ENCODE assay signal across 10 cellular contexts in the genomic region with DNA sequence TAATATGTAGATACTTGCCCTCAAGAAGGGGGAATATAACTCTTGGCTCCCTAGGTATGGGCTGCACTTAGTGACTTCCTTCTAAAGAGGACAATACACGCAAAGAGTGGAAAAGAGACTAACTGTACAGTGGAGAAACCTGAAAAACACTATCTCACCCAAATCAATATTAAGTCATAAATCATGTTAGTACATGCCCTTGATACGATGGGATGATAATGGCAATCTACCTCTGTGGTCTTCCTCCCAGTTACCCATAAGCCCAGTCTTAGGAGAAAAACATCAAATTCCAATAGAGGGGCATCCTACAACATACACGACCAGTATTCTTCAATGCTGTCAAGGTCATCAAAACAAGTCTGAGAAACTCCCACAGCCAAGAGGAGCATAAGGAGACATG. TPM values are rescaled to one million over a fixed set of nuclear protein-coding genes. Genes with fewer than 3 reads are reported as not detected.
DNase-seq lines count a peak whose midpoint lies in the region; ATAC-seq, FAIRE-seq and TF ChIP-seq lines count a peak whose summit lies in the region.
"Had no signal": no experiment of that assay in that cellular context is flagged by ENCODE, and none has a peak within 500 bp of the region (broad histone marks: within the 10 kb centered on the region; RNA-seq: fewer than 3 reads in every experiment).

No MANE protein-coding gene starts in this region.

- H2AFZ ChIP-seq in K562 (ENCODE audit: low read depth, low read length), result no peak overlapping the region

- no peak overlapping the region for H2BK5ac ChIP-seq in mesendoderm (ENCODE audit: low read length)

- H3K18ac ChIP-seq in mesendoderm (ENCODE audit: low read length), result no peak overlapping the region

- no peak overlapping the region for H2AK5ac ChIP-seq in mesendoderm (ENCODE audit: low read length)

- in situ Hi-C loops in K562 (cut with MboI), result no loop called here

- H2BK15ac ChIP-seq in mesendoderm (replicated peaks; ENCODE audit: low read depth), result no peak overlapping the region

- ATAC-seq in Right ventricle myocardium inferior (no peak), K562 (no peak)

- no peak for TF ChIP-seq CTCF in left ventricle myocardium inferior (IDR thresholded peaks at IDR 0.05; ENCODE audit: borderline replicate concordance)
- TF ChIP-seq CTCF in K562 (IDR thresholded peaks at IDR 0.05 in 2 of 3, conservative IDR thresholded peaks at IDR 0.05 in 1 of 3; ENCODE audit: insufficient read depth in 2 of 3, low read depth in 1 of 3, low read length in 3 of 3), result no peak

- no peak for TF ChIP-seq POLR2A in K562 (conservative IDR thresholded peaks at IDR 0.05)

- H3K27me3 ChIP-seq in left ventricle myocardium inferior (ENCODE audit: low read depth) (no peaks in the 10 kb centered on the region), K562 (ENCODE audit: control insufficient read depth in 2 of 2, insufficient read depth in 2 of 2, low read length in 2 of 2) (peaks cover 6 to 19% of the 10 kb centered on the region in 2 experiments; a peak in 3 of 5 replicates), mesendoderm (ENCODE audit: insufficient read depth, low read length, poor library complexity) (no peaks in the 10 kb centered on the region)

- DNase-seq in left ventricle myocardium inferior (no peak), Right ventricle myocardium inferior (ENCODE audit: missing footprints) (no peak), K562 (ENCODE audit: extremely low read depth in 1 of 4, low spot score in 3 of 4) (no peak), mesendoderm (no peak), HuH-7 (ENCODE audit: low spot score) (no peak), frontal cortex (ENCODE audit: low spot score in 2 of 2) (no peak), SK-N-DZ (ENCODE audit: low spot score) (no peak), KG1 (lab: John Stamatoyannopoulos, UW) (no peak)

- H3K4me2 ChIP-seq in K562 (ENCODE audit: insufficient read depth, low read length) (no peak overlapping the region), mesendoderm (ENCODE audit: low read length) (no peak overlapping the region)

- no peak for TF ChIP-seq EP300 in K562 (IDR thresholded peaks at IDR 0.05; ENCODE audit: low read length)

- no peak for FAIRE-seq in K562 (lab: Jason Lieb, UNC)
- no peak for FAIRE-seq in frontal cortex (lab: Jason Lieb, UNC)

- no peaks in the 10 kb centered on the region for H3K9me1 ChIP-seq in K562 (ENCODE audit: control insufficient read depth, insufficient read depth, low read length)

- H3K4me3 ChIP-seq in left ventricle myocardium inferior (peak overlapping the region; percentile 99), K562 (no peak overlapping the region), mesendoderm (ENCODE audit: low read length) (no peak overlapping the region)

- H3K27ac ChIP-seq in left ventricle myocardium inferior (replicated peaks), result no peak overlapping the region
- no peak overlapping the region for H3K27ac ChIP-seq in K562 (ENCODE audit: extremely low read depth, low read depth, low read length)
- H3K27ac ChIP-seq in mesendoderm (ENCODE audit: low read depth, low read length), result no peak overlapping the region
- H3K27ac ChIP-seq: HL-60 had no signal

- POLR2A ChIA-PET in K562 (lab: Yijun Ruan, JAX), result no interaction called here

- H4K20me1 ChIP-seq in K562 (replicated peaks; ENCODE audit: control insufficient read depth, insufficient read depth, low read length), result no peaks in the 10 kb centered on the region

- H4K8ac ChIP-seq in mesendoderm (ENCODE audit: low read depth, low read length), result no peak overlapping the region

- peaks cover 7% of the 10 kb centered on the region for H3K79me1 ChIP-seq in mesendoderm (ENCODE audit: low read length)

- BruUV-seq in K562 (replicated peaks; lab: Mats Ljungman, UMichigan), result no TSS peak

- no peak overlapping the region for H3K4ac ChIP-seq in mesendoderm (ENCODE audit: low read depth, low read length)

- WGBS in K562 (ENCODE audit: insufficient coverage, low coverage, missing lambda C conversion rate), result 3% methylated on average over 3 of the region's 3 CpGs
- WGBS in mesendoderm (ENCODE audit: extremely low coverage, insufficient coverage, low lambda C conversion rate), result no CpG with 5 or more reads among the region's 3 CpGs

- no peak overlapping the region for H3K9ac ChIP-seq in K562 (ENCODE audit: insufficient read depth in 1 of 2, low read depth in 2 of 2, low read length in 2 of 2)
- peak overlapping the region; percentile 14 for H3K9ac ChIP-seq in mesendoderm (ENCODE audit: low read length)

- no peaks in the 10 kb centered on the region for H3K36me3 ChIP-seq in left ventricle myocardium inferior
- no peaks in the 10 kb centered on the region for H3K36me3 ChIP-seq in K562 (ENCODE audit: control insufficient read depth, insufficient read depth, low read length)
- H3K36me3 ChIP-seq in mesendoderm (ENCODE audit: control insufficient read depth, insufficient read depth, low read length), result no peaks in the 10 kb centered on the region

- CTCF ChIA-PET in K562 (lab: Yijun Ruan, JAX; ENCODE audit: low intra/inter-chr PET ratio), result no interaction called here

- no peak overlapping the region for H3K56ac ChIP-seq in mesendoderm (ENCODE audit: low read length)

- TF ChIP-seq RAD21 in K562 (CRISPR knock-in tag; conservative IDR thresholded peaks at IDR 0.05 in 1 of 2, IDR thresholded peaks at IDR 0.05 in 1 of 2), result no peak

- H3K4me1 ChIP-seq in left ventricle myocardium inferior (peaks cover 59% of the 10 kb centered on the region), K562 (replicated peaks in 1 of 2; ENCODE audit: control insufficient read depth in 2 of 2, insufficient read depth in 2 of 2, low read length in 2 of 2) (peaks cover 0 to 17% of the 10 kb centered on the region in 2 experiments; a peak in 2 of 5 replicates), mesendoderm (ENCODE audit: control insufficient read depth, low read depth, low read length) (peaks cover 15% of the 10 kb centered on the region)

- intact Hi-C loops in left ventricle myocardium inferior (cut with micrococcal nuclease), result no loop called here
- intact Hi-C loops in Right ventricle myocardium inferior (cut with DNase I), result loop anchor here (2.0 kb wide), 1 partner anchor 113 kb away; no protein-coding TSS in a partner anchor
- intact Hi-C loops in K562 (cut with micrococcal nuclease), result no loop called here

- H3K79me2 ChIP-seq in K562 (ENCODE audit: control insufficient read depth, insufficient read depth, low read length) (no peaks in the 10 kb centered on the region), mesendoderm (ENCODE audit: control insufficient read depth, insufficient read depth, low read length) (peaks cover 2% of the 10 kb centered on the region)

- no peaks in the 10 kb centered on the region for H3K9me3 ChIP-seq in left ventricle myocardium inferior (replicated peaks)
- no peaks in the 10 kb centered on the region for H3K9me3 ChIP-seq in K562 (replicated peaks; ENCODE audit: control insufficient read depth, insufficient read depth, low read depth, low read length)

- H3K23ac ChIP-seq in mesendoderm (ENCODE audit: low read length), result no peak overlapping the region

- no peak overlapping the region for H4K5ac ChIP-seq in mesendoderm (ENCODE audit: low read length)

- no peak overlapping the region for H2BK120ac ChIP-seq in mesendoderm (ENCODE audit: low read depth, low read length)

RNA-seq across cellular contexts. Expression of gene TRIM26, which starts 1.3 kb away (rescaled TPM):
- total RNA-seq in left ventricle myocardium inferior (19.9 TPM), Right ventricle myocardium inferior (20.6 TPM), K562 (2014; rRNA removed) (2.8 and 5.3 TPM in 2 replicates), K562 (2014; rRNA removed; fragmentation: Illumina TruSeq; extraction: Trizol) (2.2 TPM in 2 replicates), K562 (2015; rRNA removed; fragmentation: Illumina TruSeq; extraction: Trizol) (3.7 and 4.3 TPM in 2 replicates), K562 (2021) (5.0 and 5.3 TPM in 2 replicates), frontal cortex (14.3 TPM)
- total RNA-seq in K562 (2011; cell fraction: chromatin; rRNA removed; ENCODE audit: low replicate concordance), result 2.1 and 2.6 TPM in 2 replicates
- 1.1 and 1.2 TPM in 2 replicates for total RNA-seq in K562 (2011; cell fraction: nucleolus; rRNA removed)
- total RNA-seq in K562 (2011; cell fraction: nucleoplasm; rRNA removed), result 2.0 and 3.1 TPM in 2 replicates
- polyA plus RNA-seq in K562 (2011; rRNA removed) (1.4 and 2.0 TPM in 2 replicates), K562 (2014; fragmentation: Illumina TruSeq; extraction: Trizol) (5.0 and 5.1 TPM in 2 replicates), K562 (2014; fragmentation: Nextera tagmentation; extraction: Ambion mirVana) (1 to 10 TPM in 1 of 2 experiments, under 1 TPM in 1; 0.80 to 1.1 TPM), K562 (2014; rRNA removed) (2.6 and 3.7 TPM in 2 replicates)
- 1.1 and 1.2 TPM in 2 replicates for polyA plus RNA-seq in K562 (2011; cell fraction: cytosol; rRNA removed)
- 1.9 and 2.2 TPM in 2 replicates for polyA plus RNA-seq in K562 (2011; cell fraction: nucleus; rRNA removed)
- polyA plus RNA-seq in K562 (2012), result 3.4 and 3.5 TPM in 2 replicates
- polyA minus RNA-seq in K562 (2011; rRNA and poly(A)+ RNA removed), result 1.2 and 1.3 TPM in 2 replicates
- 1.4 and 1.6 TPM in 2 replicates for polyA minus RNA-seq in K562 (2011; cell fraction: cytosol; rRNA and poly(A)+ RNA removed)
- 0.67 and 0.94 TPM in 2 replicates for polyA minus RNA-seq in K562 (2011; cell fraction: nucleus; rRNA and poly(A)+ RNA removed)
- polyA plus RNA-seq in mesendoderm (2013, experiment 1 of 2), result 15.2 TPM
- 16.0 TPM for polyA plus RNA-seq in mesendoderm (2013, experiment 2 of 2)
- 12.7 and 13.6 TPM in 2 replicates for polyA plus RNA-seq in SK-N-DZ (2014; cell fraction: cytosol; rRNA removed)
- polyA plus RNA-seq in SK-N-DZ (2014; cell fraction: nucleus; rRNA removed), result 11.2 and 14.3 TPM in 2 replicates

RNA-seq across cellular contexts. Expression of gene TRIM15, which starts 48.6 kb away (rescaled TPM):
- total RNA-seq in left ventricle myocardium inferior, result not detected
- not detected for total RNA-seq in Right ventricle myocardium inferior
- total RNA-seq in K562 (2011; cell fraction: chromatin; rRNA removed; ENCODE audit: low replicate concordance), result 0.30 TPM in 1 of 2 replicates, not detected in the other
- not detected in 2 replicates for total RNA-seq in K562 (2011; cell fraction: nucleolus; rRNA removed)
- not detected in 2 replicates for total RNA-seq in K562 (2011; cell fraction: nucleoplasm; rRNA removed)
- 2.3 and 2.6 TPM in 2 replicates for total RNA-seq in K562 (2014; rRNA removed)
- 0.80 and 0.91 TPM in 2 replicates for total RNA-seq in K562 (2014; rRNA removed; fragmentation: Illumina TruSeq; extraction: Trizol)
- total RNA-seq in K562 (2015; rRNA removed; fragmentation: Illumina TruSeq; extraction: Trizol), result 0.34 and 0.83 TPM in 2 replicates
- 1.2 TPM in 2 replicates for total RNA-seq in K562 (2021)
- 0.21 and 0.65 TPM in 2 replicates for polyA plus RNA-seq in K562 (2011; rRNA removed)
- 0.09 and 0.13 TPM in 2 replicates for polyA plus RNA-seq in K562 (2011; cell fraction: cytosol; rRNA removed)
- 0.98 and 1.8 TPM in 2 replicates for polyA plus RNA-seq in K562 (2011; cell fraction: nucleus; rRNA removed)
- 0.99 and 1.2 TPM in 2 replicates for polyA plus RNA-seq in K562 (2012)
- 0.70 and 1.2 TPM in 2 replicates for polyA plus RNA-seq in K562 (2014; fragmentation: Illumina TruSeq; extraction: Trizol)
- polyA plus RNA-seq in K562 (2014; fragmentation: Nextera tagmentation; extraction: Ambion mirVana), result under 1 TPM; 0.06 to 0.15 TPM
- polyA plus RNA-seq in K562 (2014; rRNA removed), result 2.2 and 2.9 TPM in 2 replicates
- 0.14 and 0.42 TPM in 2 replicates for polyA minus RNA-seq in K562 (2011; rRNA and poly(A)+ RNA removed)
- polyA minus RNA-seq in K562 (2011; cell fraction: cytosol; rRNA and poly(A)+ RNA removed), result 1.6 TPM in 1 of 2 replicates, not detected in the other
- 0.54 and 0.89 TPM in 2 replicates for polyA minus RNA-seq in K562 (2011; cell fraction: nucleus; rRNA and poly(A)+ RNA removed)
- polyA plus RNA-seq in mesendoderm (2013, experiment 1 of 2), result 0.03 TPM
- polyA plus RNA-seq in mesendoderm (2013, experiment 2 of 2), result 0.04 TPM
- total RNA-seq in frontal cortex, result not detected
- polyA plus RNA-seq in SK-N-DZ (2014; cell fraction: cytosol; rRNA removed), result not detected in 2 replicates
- polyA plus RNA-seq in SK-N-DZ (2014; cell fraction: nucleus; rRNA removed), result not detected in 2 replicates
- total RNA-seq: omental fat pad had no signal

RNA-seq across cellular contexts. Expression of gene TRIM10, which starts 50.9 kb away (rescaled TPM):
- total RNA-seq in left ventricle myocardium inferior (not detected), Right ventricle myocardium inferior (not detected), K562 (2014; rRNA removed) (0.36 and 0.61 TPM in 2 replicates), K562 (2014; rRNA removed; fragmentation: Illumina TruSeq; extraction: Trizol) (0.65 and 0.73 TPM in 2 replicates), K562 (2015; rRNA removed; fragmentation: Illumina TruSeq; extraction: Trizol) (0.36 and 0.38 TPM in 2 replicates), K562 (2021) (0.58 and 0.86 TPM in 2 replicates), frontal cortex (under 0.01 TPM)
- 0.07 TPM in 1 of 2 replicates, not detected in the other for total RNA-seq in K562 (2011; cell fraction: chromatin; rRNA removed; ENCODE audit: low replicate concordance)
- not detected in 2 replicates for total RNA-seq in K562 (2011; cell fraction: nucleolus; rRNA removed)
- 0.15 TPM in 1 of 2 replicates, not detected in the other for total RNA-seq in K562 (2011; cell fraction: nucleoplasm; rRNA removed)
- polyA plus RNA-seq in K562 (2011; rRNA removed) (0.26 and 0.31 TPM in 2 replicates), K562 (2014; fragmentation: Illumina TruSeq; extraction: Trizol) (0.74 and 0.83 TPM in 2 replicates), K562 (2014; fragmentation: Nextera tagmentation; extraction: Ambion mirVana) (under 1 TPM; 0.15 to 0.36 TPM), K562 (2014; rRNA removed) (0.90 and 1.00 TPM in 2 replicates)
- 0.09 and 0.19 TPM in 2 replicates for polyA plus RNA-seq in K562 (2011; cell fraction: cytosol; rRNA removed)
- 0.40 and 0.62 TPM in 2 replicates for polyA plus RNA-seq in K562 (2011; cell fraction: nucleus; rRNA removed)
- 0.55 and 0.68 TPM in 2 replicates for polyA plus RNA-seq in K562 (2012)
- 0.09 and 0.14 TPM in 2 replicates for polyA minus RNA-seq in K562 (2011; rRNA and poly(A)+ RNA removed)
- polyA minus RNA-seq in K562 (2011; cell fraction: cytosol; rRNA and poly(A)+ RNA removed), result not detected in 2 replicates
- polyA minus RNA-seq in K562 (2011; cell fraction: nucleus; rRNA and poly(A)+ RNA removed), result 0.11 TPM in 1 of 2 replicates, not detected in the other
- 0.01 TPM for polyA plus RNA-seq in mesendoderm (2013, experiment 1 of 2)
- polyA plus RNA-seq in mesendoderm (2013, experiment 2 of 2), result 0.01 TPM
- not detected in 2 replicates for polyA plus RNA-seq in SK-N-DZ (2014; cell fraction: cytosol; rRNA removed)
- not detected in 2 replicates for polyA plus RNA-seq in SK-N-DZ (2014; cell fraction: nucleus; rRNA removed)
